In the genomic region with DNA sequence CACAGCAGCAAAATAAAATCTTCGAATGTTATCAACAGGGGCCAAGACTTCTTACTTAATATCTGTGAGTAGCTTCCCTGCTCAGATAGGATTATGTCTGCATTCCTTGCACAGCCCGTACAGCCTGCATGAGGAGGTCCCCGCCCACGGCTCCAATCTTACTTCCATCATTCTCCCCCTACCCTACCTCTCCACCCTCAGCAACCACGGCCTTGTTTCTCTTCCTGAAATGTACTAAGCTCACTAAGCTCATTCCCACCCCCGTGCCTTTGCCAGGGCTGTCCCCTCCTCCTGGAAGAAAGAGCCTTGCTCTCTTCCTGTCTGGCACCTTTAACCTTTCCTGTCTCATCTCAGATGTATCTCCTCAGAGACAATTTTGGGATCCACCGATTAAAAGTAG, we compare ENCODE assay signal across 9 cellular contexts.
DNase-seq lines count a peak whose midpoint lies in the region; ATAC-seq and TF ChIP-seq lines count a peak whose summit lies in the region.
"Had no signal": no experiment of that assay in that cellular context is flagged by ENCODE, and none has a peak within 500 bp of the region (broad histone marks: within the 10 kb centered on the region; RNA-seq: fewer than 3 reads in every experiment).

No MANE protein-coding gene starts in this region.

- POLR2A ChIA-PET in CD4-positive, alpha-beta T cell (lab: Charles Lee): interaction anchor here (0.9 to 1.4 kb wide), 7 partner anchors 10 to 1759 kb away, joined by 3 to 9 read pairs (median 4); no protein-coding TSS in a partner anchor
- POLR2A ChIA-PET in HEK293 (lab: Yijun Ruan, JAX): no interaction called here

- H3K36me3 Mint-ChIP-seq in CD4-positive, alpha-beta T cell (ENCODE audit: low read depth): peaks cover 5% of the 10 kb centered on the region
- peaks cover 4% of the 10 kb centered on the region for H3K36me3 Mint-ChIP-seq in activated T-helper 1 cell treated with anti-CD3 and anti-CD28 coated beads, Interleukin-12 subunit alpha, Interleukin-12 subunit beta, Interleukin-2, Interleukin-4 antibody, amounts not matched to agents 30 ng/mL and 10 ng/mL and 1 ng/mL, durations not matched to agents 14 hours and 24 hours and 36 hours (ENCODE audit: low read depth)

- intact Hi-C loops in CD4-positive, alpha-beta T cell (cut with DNase I, micrococcal nuclease): loop anchor here in 1 of 2 experiments (5.0 kb wide), 1 partner anchor 252 kb away; no protein-coding TSS in a partner anchor
- intact Hi-C loops in activated T-helper 1 cell treated with anti-CD3 and anti-CD28 coated beads, Interleukin-12 subunit alpha, Interleukin-12 subunit beta, Interleukin-2, Interleukin-4 antibody, amounts not matched to agents 30 ng/mL and 10 ng/mL and 1 ng/mL, durations not matched to agents 14 hours and 24 hours and 36 hours (cut with micrococcal nuclease): no loop called here
- intact Hi-C loops in mucosa of descending colon (cut with DNase I, micrococcal nuclease): no loop called here

- H3K4me3 Mint-ChIP-seq in CD4-positive, alpha-beta T cell: peak overlapping the region; percentile 83
- peak overlapping the region; percentile 72 for H3K4me3 Mint-ChIP-seq in activated T-helper 1 cell treated with anti-CD3 and anti-CD28 coated beads, Interleukin-12 subunit alpha, Interleukin-12 subunit beta, Interleukin-2, Interleukin-4 antibody, amounts not matched to agents 30 ng/mL and 10 ng/mL and 1 ng/mL, durations not matched to agents 14 hours and 24 hours and 36 hours

- H3K4me1 Mint-ChIP-seq in CD4-positive, alpha-beta T cell (ENCODE audit: low read depth): peaks cover 36% of the 10 kb centered on the region
- peaks cover 32% of the 10 kb centered on the region for H3K4me1 Mint-ChIP-seq in activated T-helper 1 cell treated with anti-CD3 and anti-CD28 coated beads, Interleukin-12 subunit alpha, Interleukin-12 subunit beta, Interleukin-2, Interleukin-4 antibody, amounts not matched to agents 30 ng/mL and 10 ng/mL and 1 ng/mL, durations not matched to agents 14 hours and 24 hours and 36 hours (ENCODE audit: low read depth)

- H3K27me3 ChIP-seq in CD4-positive, alpha-beta T cell (ENCODE audit: control insufficient read depth, insufficient read depth, low read length): no peaks in the 10 kb centered on the region
- H3K27me3 ChIP-seq: spleen had no signal

- CTCF ChIA-PET in CD4-positive, alpha-beta T cell (lab: Charles Lee): interaction anchor here (0.8 to 1.4 kb wide), 3 partner anchors 34 to 1759 kb away, joined by 3 to 4 read pairs (median 4); a partner anchor contains a TSS
- CTCF ChIA-PET in HEK293 (lab: Yijun Ruan, JAX): interaction anchor here (1.0 to 1.1 kb wide), 2 partner anchors 10 to 24 kb away, joined by 5 read pairs; no protein-coding TSS in a partner anchor

- peaks cover 10% of the 10 kb centered on the region for H3K9me3 ChIP-seq in CD4-positive, alpha-beta T cell (ENCODE audit: control insufficient read depth, low read length)
- H3K9me3 ChIP-seq in HEK293 (ENCODE audit: control insufficient read depth, insufficient read depth, low read depth, low read length) (no peaks in the 10 kb centered on the region), mucosa of descending colon (no peaks in the 10 kb centered on the region)

- H3K4me3 ChIP-seq in HEK293 (ENCODE audit: low read depth, low read length) (no peak overlapping the region), mucosa of descending colon (no peak overlapping the region)

- peak overlapping the region; percentile 99 for H3K27ac Mint-ChIP-seq in CD4-positive, alpha-beta T cell
- peak overlapping the region; percentile 92 for H3K27ac Mint-ChIP-seq in activated T-helper 1 cell treated with anti-CD3 and anti-CD28 coated beads, Interleukin-12 subunit alpha, Interleukin-12 subunit beta, Interleukin-2, Interleukin-4 antibody, amounts not matched to agents 30 ng/mL and 10 ng/mL and 1 ng/mL, durations not matched to agents 14 hours and 24 hours and 36 hours

- H3K27me3 Mint-ChIP-seq in CD4-positive, alpha-beta T cell: no peaks in the 10 kb centered on the region
- H3K27me3 Mint-ChIP-seq in activated T-helper 1 cell treated with anti-CD3 and anti-CD28 coated beads, Interleukin-12 subunit alpha, Interleukin-12 subunit beta, Interleukin-2, Interleukin-4 antibody, amounts not matched to agents 30 ng/mL and 10 ng/mL and 1 ng/mL, durations not matched to agents 14 hours and 24 hours and 36 hours (ENCODE audit: insufficient read depth): no peaks in the 10 kb centered on the region

- H3K4me1 ChIP-seq in HEK293 (ENCODE audit: control insufficient read depth, insufficient read depth, low read length) (no peaks in the 10 kb centered on the region), mucosa of descending colon (ENCODE audit: low read depth) (peaks cover 4% of the 10 kb centered on the region)

- no peaks in the 10 kb centered on the region for H3K9me3 Mint-ChIP-seq in CD4-positive, alpha-beta T cell
- peaks cover 13% of the 10 kb centered on the region for H3K9me3 Mint-ChIP-seq in activated T-helper 1 cell treated with anti-CD3 and anti-CD28 coated beads, Interleukin-12 subunit alpha, Interleukin-12 subunit beta, Interleukin-2, Interleukin-4 antibody, amounts not matched to agents 30 ng/mL and 10 ng/mL and 1 ng/mL, durations not matched to agents 14 hours and 24 hours and 36 hours

- H3K27ac ChIP-seq in CD4-positive, alpha-beta T cell (ENCODE audit: low read depth, low read length): no peak overlapping the region
- H3K27ac ChIP-seq in HEK293 (ENCODE audit: extremely low read depth, low read depth, low read length): no peak overlapping the region

- H3K36me3 ChIP-seq in HEK293 (ENCODE audit: control insufficient read depth in 2 of 2, insufficient read depth in 1 of 2, low read length in 2 of 2) (no peaks in the 10 kb centered on the region), mucosa of descending colon (ENCODE audit: low read depth) (no peaks in the 10 kb centered on the region)
- H3K36me3 ChIP-seq: spleen had no signal

- DNase-seq in CD4-positive, alpha-beta T cell: no peak
- no peak for DNase-seq in activated T-helper 1 cell treated with anti-CD3 and anti-CD28 coated beads, Interleukin-12 subunit alpha, Interleukin-12 subunit beta, Interleukin-2, Interleukin-4 antibody, amounts not matched to agents 30 ng/mL and 10 ng/mL and 1 ng/mL, durations not matched to agents 14 hours and 24 hours and 36 hours (ENCODE audit: low spot score)
- no peak for DNase-seq in mucosa of descending colon
- no peak for DNase-seq in NCI-H1694 treated with DMSO at 0.1 percent for 48 hours (lab: John Stamatoyannopoulos, UW)
- DNase-seq in ureter (ENCODE audit: low spot score): no peak

- ATAC-seq in CD4-positive, alpha-beta T cell (ENCODE audit: poor library complexity): no peak
- ATAC-seq in mucosa of descending colon: peak; percentile 17
- ATAC-seq in HG03095 (IDR thresholded peaks at IDR 0.05; ENCODE audit: unreplicated experiment): no peak
- no peak for ATAC-seq in HG02798 (IDR thresholded peaks at IDR 0.05; ENCODE audit: poor library complexity, unreplicated experiment)

- TF ChIP-seq CTCF in CD4-positive, alpha-beta T cell (IDR thresholded peaks at IDR 0.05): no peak
- TF ChIP-seq CTCF in HEK293 (tag by site-specific recombination; IDR thresholded peaks at IDR 0.05): no peak
- no peak for TF ChIP-seq CTCF in mucosa of descending colon (IDR thresholded peaks at IDR 0.05)

TF ChIP-seq in HEK293, 187 proteins besides CTCF, POLR2A, EP300 and RAD21:
- TF ChIP-seq BCL11A (tag by site-specific recombination; IDR thresholded peaks at IDR 0.05; ENCODE audit: low read depth) (no peak), ZFHX2 (tag by site-specific recombination; conservative IDR thresholded peaks at IDR 0.05) (peak; percentile 55), EGR2 (tag by site-specific recombination; IDR thresholded peaks at IDR 0.05; ENCODE audit: low read depth) (peak; percentile 13; the same call in 1 of the 2 replicates)
- TF ChIP-seq, protein P1, sequence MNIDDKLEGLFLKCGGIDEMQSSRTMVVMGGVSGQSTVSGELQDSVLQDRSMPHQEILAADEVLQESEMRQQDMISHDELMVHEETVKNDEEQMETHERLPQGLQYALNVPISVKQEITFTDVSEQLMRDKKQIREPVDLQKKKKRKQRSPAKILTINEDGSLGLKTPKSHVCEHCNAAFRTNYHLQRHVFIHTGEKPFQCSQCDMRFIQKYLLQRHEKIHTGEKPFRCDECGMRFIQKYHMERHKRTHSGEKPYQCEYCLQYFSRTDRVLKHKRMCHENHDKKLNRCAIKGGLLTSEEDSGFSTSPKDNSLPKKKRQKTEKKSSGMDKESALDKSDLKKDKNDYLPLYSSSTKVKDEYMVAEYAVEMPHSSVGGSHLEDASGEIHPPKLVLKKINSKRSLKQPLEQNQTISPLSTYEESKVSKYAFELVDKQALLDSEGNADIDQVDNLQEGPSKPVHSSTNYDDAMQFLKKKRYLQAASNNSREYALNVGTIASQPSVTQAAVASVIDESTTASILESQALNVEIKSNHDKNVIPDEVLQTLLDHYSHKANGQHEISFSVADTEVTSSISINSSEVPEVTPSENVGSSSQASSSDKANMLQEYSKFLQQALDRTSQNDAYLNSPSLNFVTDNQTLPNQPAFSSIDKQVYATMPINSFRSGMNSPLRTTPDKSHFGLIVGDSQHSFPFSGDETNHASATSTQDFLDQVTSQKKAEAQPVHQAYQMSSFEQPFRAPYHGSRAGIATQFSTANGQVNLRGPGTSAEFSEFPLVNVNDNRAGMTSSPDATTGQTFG (tag by site-specific recombination; IDR thresholded peaks at IDR 0.05; ENCODE audit: borderline replicate concordance): no peak
